ENCODE assay signal across 18 cellular contexts in the genomic region with DNA sequence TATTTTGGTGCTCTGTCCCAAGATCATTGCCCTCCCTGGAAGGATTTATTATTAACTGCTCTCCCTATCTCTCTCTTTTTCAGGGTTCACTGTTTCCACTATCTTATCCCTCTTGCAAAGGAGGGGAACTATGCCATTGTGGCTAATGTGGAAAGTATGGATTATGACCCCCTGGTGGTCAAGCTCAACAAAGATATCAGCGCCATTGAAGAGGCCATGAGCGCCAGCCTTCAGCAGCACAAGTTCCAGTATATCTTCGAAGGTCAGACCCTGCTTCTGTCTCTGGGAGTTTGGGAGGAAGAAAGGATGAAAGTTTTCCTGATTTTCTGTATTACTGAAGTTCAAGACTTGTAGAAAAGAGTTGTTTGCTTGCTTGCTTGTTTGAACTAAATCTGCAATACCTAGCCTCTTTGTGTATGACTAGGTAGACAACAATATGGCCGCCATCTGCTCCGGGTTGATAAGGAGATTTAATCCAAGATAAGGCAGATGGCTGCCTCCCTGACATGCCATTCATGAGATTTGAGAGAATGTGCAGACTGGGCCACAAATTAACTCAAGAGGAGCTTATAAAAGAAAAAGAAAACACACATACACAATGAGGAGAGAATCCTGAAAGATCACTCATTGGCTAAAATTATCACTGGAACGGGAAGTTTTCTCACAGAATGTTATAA.
"Had no signal": no experiment of that assay in that cellular context is flagged by ENCODE, and none has a peak within 500 bp of the region (broad histone marks: within the 10 kb centered on the region; RNA-seq: fewer than 3 reads in every experiment).

No MANE protein-coding gene starts in this region.

- H3K4me3 Mint-ChIP-seq: activated CD4-positive, alpha-beta T cell treated with anti-CD3 and anti-CD28 coated beads for 36 hours; activated T-helper 1 cell treated with anti-CD3 and anti-CD28 coated beads, Interleukin-12 subunit alpha, Interleukin-12 subunit beta, Interleukin-2, Interleukin-4 antibody, amounts not matched to agents 30 ng/mL and 10 ng/mL and 1 ng/mL, durations not matched to agents 14 hours and 24 hours and 36 hours; mesothelial cell of epicardium; natural killer cell treated with Interleukin-12 subunit alpha and Interleukin-12 subunit beta and Interleukin-15 and Interleukin-18, amount 100 ng/mL, for 72 hours; stimulated activated naive B cell treated with anti-CD40 and anti-IgM and Interleukin-4, amounts not matched to agents 10 μg/mL and 1 μg/mL and 100 μg/mL, for 72 hours; T-helper 2 cell treated with Interferon-gamma antibody and Interleukin-4, amounts not matched to agents 5 μg/mL and 100 μg/mL, for 36 hours; WTC11 had no signal

- ATAC-seq: activated CD4-positive, alpha-beta T cell treated with anti-CD3 and anti-CD28 coated beads for 36 hours; activated naive CD4-positive, alpha-beta T cell treated with anti-CD3 and anti-CD28 coated beads, Interleukin-2, amount 50 U/mL, for 72 hours; natural killer cell treated with Interleukin-12 subunit alpha and Interleukin-12 subunit beta and Interleukin-15 and Interleukin-18, amount 100 ng/mL, for 72 hours; pancreas; sciatic nerve; stimulated activated naive B cell treated with anti-CD40 and anti-IgM and Interleukin-4, amounts not matched to agents 10 μg/mL and 1 μg/mL and 100 μg/mL, for 72 hours; WTC11 had no signal

- H3K9me3 ChIP-seq: adrenal gland, neutrophil, pancreas had no signal

- H3K27ac Mint-ChIP-seq: activated CD4-positive, alpha-beta T cell treated with anti-CD3 and anti-CD28 coated beads for 36 hours; activated naive CD4-positive, alpha-beta T cell treated with anti-CD3 and anti-CD28 coated beads, Interleukin-2, amount 50 U/mL, for 72 hours; activated T-helper 1 cell treated with anti-CD3 and anti-CD28 coated beads, Interleukin-12 subunit alpha, Interleukin-12 subunit beta, Interleukin-2, Interleukin-4 antibody, amounts not matched to agents 30 ng/mL and 10 ng/mL and 1 ng/mL, durations not matched to agents 14 hours and 24 hours and 36 hours; mesothelial cell of epicardium; natural killer cell treated with Interleukin-12 subunit alpha and Interleukin-12 subunit beta and Interleukin-15 and Interleukin-18, amount 100 ng/mL, for 72 hours; stimulated activated naive B cell treated with anti-CD40 and anti-IgM and Interleukin-4, amounts not matched to agents 10 μg/mL and 1 μg/mL and 100 μg/mL, for 72 hours; T-helper 2 cell treated with Interferon-gamma antibody and Interleukin-4, amounts not matched to agents 5 μg/mL and 100 μg/mL, for 36 hours; WTC11 had no signal

- DNase-seq: activated CD4-positive, alpha-beta T cell treated with anti-CD3 and anti-CD28 coated beads for 36 hours; activated CD4-positive, alpha-beta T cell treated with anti-CD3 and anti-CD28 coated beads, Interleukin-2, amount 50 U/mL, for 48 hours; activated gamma-delta T cell treated with Interleukin-2 at 50 U/mL for 16 hours; adrenal gland; foreskin melanocyte; hypothalamus; pancreas; stimulated activated CD4-positive, alpha-beta T cell treated with anti-CD3 and anti-CD28 coated beads, Interleukin-4, amount 100 ng/mL, for 24 hours; stimulated activated naive B cell treated with anti-CD40 and anti-IgM and Interleukin-4, amounts not matched to agents 10 μg/mL and 1 μg/mL and 100 μg/mL, for 72 hours had no signal

- H3K9me3 Mint-ChIP-seq: activated T-helper 1 cell treated with anti-CD3 and anti-CD28 coated beads, Interleukin-12 subunit alpha, Interleukin-12 subunit beta, Interleukin-2, Interleukin-4 antibody, amounts not matched to agents 30 ng/mL and 10 ng/mL and 1 ng/mL, durations not matched to agents 14 hours and 24 hours and 36 hours; mesothelial cell of epicardium; natural killer cell treated with Interleukin-12 subunit alpha and Interleukin-12 subunit beta and Interleukin-15 and Interleukin-18, amount 100 ng/mL, for 72 hours; stimulated activated naive B cell treated with anti-CD40 and anti-IgM and Interleukin-4, amounts not matched to agents 10 μg/mL and 1 μg/mL and 100 μg/mL, for 72 hours; T-helper 2 cell treated with Interferon-gamma antibody and Interleukin-4, amounts not matched to agents 5 μg/mL and 100 μg/mL, for 36 hours had no signal

- H3K27me3 ChIP-seq: adrenal gland, neutrophil, pancreas had no signal

- H3K27me3 Mint-ChIP-seq: activated CD4-positive, alpha-beta T cell treated with anti-CD3 and anti-CD28 coated beads for 36 hours; natural killer cell treated with Interleukin-12 subunit alpha and Interleukin-12 subunit beta and Interleukin-15 and Interleukin-18, amount 100 ng/mL, for 72 hours; stimulated activated naive B cell treated with anti-CD40 and anti-IgM and Interleukin-4, amounts not matched to agents 10 μg/mL and 1 μg/mL and 100 μg/mL, for 72 hours had no signal

- H3K36me3 ChIP-seq: adrenal gland, pancreas had no signal

- H3K4me1 Mint-ChIP-seq: activated CD4-positive, alpha-beta T cell treated with anti-CD3 and anti-CD28 coated beads for 36 hours; mesothelial cell of epicardium; stimulated activated naive B cell treated with anti-CD40 and anti-IgM and Interleukin-4, amounts not matched to agents 10 μg/mL and 1 μg/mL and 100 μg/mL, for 72 hours had no signal

- H3K4me1 ChIP-seq: adrenal gland, pancreas had no signal

- H3K4me3 ChIP-seq: adrenal gland, pancreas, smooth muscle cell had no signal

- H3K27ac ChIP-seq: adrenal gland, neutrophil, pancreas had no signal
